1 cellular context compared by ENCODE assay signal in the genomic region with DNA sequence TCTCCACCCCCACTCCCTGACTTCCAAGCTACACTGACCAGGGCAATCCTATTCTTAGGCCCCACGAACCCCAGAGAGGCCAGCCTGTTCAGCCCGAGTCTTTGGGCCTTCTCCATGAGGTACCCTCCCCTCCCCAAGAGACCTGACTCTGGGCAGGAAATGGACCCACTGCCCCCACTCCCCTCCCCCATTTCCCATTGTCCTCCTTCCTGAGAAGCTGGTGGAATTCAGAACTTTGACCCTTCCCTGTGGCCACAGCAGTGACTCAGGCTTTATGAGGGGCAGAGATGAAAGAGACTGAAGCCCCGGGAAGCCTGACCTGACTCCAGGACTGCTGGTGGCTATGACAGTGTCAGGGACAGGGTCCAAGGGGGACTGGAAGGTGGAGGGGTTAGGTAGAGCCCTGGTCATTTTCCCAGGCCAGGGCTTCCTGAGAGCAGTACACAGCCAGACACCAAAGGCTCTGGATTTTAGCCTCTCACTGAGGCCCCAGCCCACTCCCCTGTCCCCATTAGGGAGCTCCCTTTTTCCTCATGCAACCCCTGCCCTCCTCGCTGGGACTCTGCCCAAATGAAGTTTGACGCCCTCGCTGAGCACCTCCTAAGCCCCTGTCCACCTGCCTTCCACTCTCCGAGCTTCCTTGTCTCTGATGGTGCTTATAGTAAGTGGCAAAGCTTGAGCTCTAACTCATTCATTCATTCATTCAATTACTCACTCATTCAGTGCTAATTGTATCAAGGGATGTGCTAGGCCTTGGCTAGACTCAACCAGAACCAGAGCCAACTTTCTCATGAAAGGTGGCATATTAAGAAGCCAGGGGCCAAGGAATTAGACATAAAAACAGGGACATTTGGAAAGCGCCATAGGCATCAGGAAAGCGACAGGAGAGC.
TF ChIP-seq lines count a peak whose summit lies in the region.

No MANE protein-coding gene starts in this region.

TF ChIP-seq in HepG2, 621 proteins besides CTCF, POLR2A, EP300 and RAD21 (continued from another document and continues in another):
- peak; percentile 49; the same call in 1 of the 2 replicates for TF ChIP-seq ZNF362 (CRISPR knock-in tag; IDR thresholded peaks at IDR 0.05; ENCODE audit: borderline replicate concordance)
- TF ChIP-seq ZNF609 (CRISPR knock-in tag; IDR thresholded peaks at IDR 0.05; ENCODE audit: borderline replicate concordance), result peak; percentile 95
- TF ChIP-seq SNAPC2 (CRISPR knock-in tag; IDR thresholded peaks at IDR 0.05), result peak; percentile 91
- TF ChIP-seq ATRX (CRISPR knock-in tag; IDR thresholded peaks at IDR 0.05; ENCODE audit: borderline replicate concordance), result no peak
- peak; percentile 61; the same call in 1 of the 2 replicates for TF ChIP-seq ZNF431 (CRISPR knock-in tag; IDR thresholded peaks at IDR 0.05; ENCODE audit: borderline replicate concordance, low read depth)
- no peak for TF ChIP-seq GABPA (IDR thresholded peaks at IDR 0.05; ENCODE audit: low read depth, low read length)
- TF ChIP-seq GABPA (CRISPR knock-in tag; IDR thresholded peaks at IDR 0.05; ENCODE audit: low read depth), result peak; percentile 87
- TF ChIP-seq ZNF674 (CRISPR knock-in tag; IDR thresholded peaks at IDR 0.05; ENCODE audit: low read depth), result no peak
- TF ChIP-seq, protein P1, sequence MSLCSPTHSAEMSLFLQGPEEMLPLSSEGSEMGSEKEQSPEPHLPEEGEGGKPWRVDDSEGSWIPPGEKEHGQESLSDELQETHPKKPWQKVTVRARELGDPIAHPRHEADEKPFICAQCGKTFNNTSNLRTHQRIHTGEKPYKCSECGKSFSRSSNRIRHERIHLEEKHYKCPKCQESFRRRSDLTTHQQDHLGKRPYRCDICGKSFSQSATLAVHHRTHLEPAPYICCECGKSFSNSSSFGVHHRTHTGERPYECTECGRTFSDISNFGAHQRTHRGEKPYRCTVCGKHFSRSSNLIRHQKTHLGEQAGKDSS (CRISPR knock-in tag; IDR thresholded peaks at IDR 0.05; ENCODE audit: borderline replicate concordance, low read depth), result peak; percentile 94
- TF ChIP-seq, protein P2, sequence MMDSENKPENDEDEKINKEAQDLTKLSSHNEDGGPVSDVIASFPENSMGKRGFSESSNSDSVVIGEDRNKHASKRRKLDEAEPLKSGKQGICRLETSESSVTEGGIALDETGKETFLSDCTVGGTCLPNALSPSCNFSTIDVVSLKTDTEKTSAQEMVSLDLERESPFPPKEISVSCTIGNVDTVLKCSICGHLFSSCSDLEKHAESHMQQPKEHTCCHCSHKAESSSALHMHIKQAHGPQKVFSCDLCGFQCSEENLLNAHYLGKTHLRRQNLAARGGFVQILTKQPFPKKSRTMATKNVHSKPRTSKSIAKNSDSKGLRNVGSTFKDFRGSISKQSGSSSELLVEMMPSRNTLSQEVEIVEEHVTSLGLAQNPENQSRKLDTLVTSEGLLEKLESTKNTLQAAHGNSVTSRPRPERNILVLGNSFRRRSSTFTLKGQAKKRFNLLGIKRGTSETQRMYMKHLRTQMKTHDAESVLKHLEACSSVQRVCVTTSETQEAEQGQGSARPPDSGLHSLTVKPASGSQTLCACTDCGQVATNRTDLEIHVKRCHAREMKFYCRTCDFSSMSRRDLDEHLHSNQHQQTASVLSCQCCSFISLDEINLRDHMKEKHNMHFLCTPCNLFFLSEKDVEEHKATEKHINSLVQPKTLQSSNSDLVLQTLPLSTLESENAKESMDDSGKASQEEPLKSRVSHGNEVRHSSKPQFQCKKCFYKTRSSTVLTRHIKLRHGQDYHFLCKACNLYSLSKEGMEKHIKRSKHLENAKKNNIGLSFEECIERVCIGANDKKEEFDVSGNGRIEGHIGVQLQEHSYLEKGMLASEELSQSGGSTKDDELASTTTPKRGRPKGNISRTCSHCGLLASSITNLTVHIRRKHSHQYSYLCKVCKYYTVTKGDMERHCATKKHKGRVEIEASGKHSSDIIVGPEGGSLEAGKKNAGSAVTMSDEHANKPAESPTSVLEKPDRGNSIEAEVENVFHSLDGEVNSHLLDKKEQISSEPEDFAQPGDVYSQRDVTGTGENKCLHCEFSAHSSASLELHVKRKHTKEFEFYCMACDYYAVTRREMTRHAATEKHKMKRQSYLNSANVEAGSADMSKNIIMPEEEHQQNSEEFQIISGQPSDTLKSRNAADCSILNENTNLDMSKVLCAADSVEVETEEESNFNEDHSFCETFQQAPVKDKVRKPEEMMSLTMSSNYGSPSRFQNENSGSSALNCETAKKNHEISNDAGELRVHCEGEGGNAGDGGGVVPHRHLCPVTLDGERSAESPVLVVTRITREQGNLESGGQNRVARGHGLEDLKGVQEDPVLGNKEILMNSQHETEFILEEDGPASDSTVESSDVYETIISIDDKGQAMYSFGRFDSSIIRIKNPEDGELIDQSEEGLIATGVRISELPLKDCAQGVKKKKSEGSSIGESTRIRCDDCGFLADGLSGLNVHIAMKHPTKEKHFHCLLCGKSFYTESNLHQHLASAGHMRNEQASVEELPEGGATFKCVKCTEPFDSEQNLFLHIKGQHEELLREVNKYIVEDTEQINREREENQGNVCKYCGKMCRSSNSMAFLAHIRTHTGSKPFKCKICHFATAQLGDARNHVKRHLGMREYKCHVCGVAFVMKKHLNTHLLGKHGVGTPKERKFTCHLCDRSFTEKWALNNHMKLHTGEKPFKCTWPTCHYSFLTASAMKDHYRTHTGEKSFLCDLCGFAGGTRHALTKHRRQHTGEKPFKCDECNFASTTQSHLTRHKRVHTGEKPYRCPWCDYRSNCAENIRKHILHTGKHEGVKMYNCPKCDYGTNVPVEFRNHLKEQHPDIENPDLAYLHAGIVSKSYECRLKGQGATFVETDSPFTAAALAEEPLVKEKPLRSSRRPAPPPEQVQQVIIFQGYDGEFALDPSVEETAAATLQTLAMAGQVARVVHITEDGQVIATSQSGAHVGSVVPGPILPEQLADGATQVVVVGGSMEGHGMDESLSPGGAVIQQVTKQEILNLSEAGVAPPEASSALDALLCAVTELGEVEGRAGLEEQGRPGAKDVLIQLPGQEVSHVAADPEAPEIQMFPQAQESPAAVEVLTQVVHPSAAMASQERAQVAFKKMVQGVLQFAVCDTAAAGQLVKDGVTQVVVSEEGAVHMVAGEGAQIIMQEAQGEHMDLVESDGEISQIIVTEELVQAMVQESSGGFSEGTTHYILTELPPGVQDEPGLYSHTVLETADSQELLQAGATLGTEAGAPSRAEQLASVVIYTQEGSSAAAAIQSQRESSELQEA (CRISPR knock-in tag; IDR thresholded peaks at IDR 0.05; ENCODE audit: not compliant biosample characterization), result peak; percentile 26
- TF ChIP-seq KLF15 (CRISPR knock-in tag; IDR thresholded peaks at IDR 0.05; ENCODE audit: borderline replicate concordance), result no peak
- no peak for TF ChIP-seq SIN3B (IDR thresholded peaks at IDR 0.05; ENCODE audit: low read length)
- TF ChIP-seq, protein P3, sequence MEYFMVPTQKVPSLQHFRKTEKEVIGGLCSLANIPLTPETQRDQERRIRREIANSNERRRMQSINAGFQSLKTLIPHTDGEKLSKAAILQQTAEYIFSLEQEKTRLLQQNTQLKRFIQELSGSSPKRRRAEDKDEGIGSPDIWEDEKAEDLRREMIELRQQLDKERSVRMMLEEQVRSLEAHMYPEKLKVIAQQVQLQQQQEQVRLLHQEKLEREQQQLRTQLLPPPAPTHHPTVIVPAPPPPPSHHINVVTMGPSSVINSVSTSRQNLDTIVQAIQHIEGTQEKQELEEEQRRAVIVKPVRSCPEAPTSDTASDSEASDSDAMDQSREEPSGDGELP (IDR thresholded peaks at IDR 0.05; ENCODE audit: borderline replicate concordance, low read depth), result peak; percentile 83
- TF ChIP-seq ZNF512 (CRISPR knock-in tag; IDR thresholded peaks at IDR 0.05), result 0 out of 2 replicates have a peak, but pooled peaks have one; percentile 45
- TF ChIP-seq TBL1XR1 (IDR thresholded peaks at IDR 0.05; ENCODE audit: borderline replicate concordance, low read length, partially characterized antibody), result peak; percentile 75
- TF ChIP-seq HNRNPL (IDR thresholded peaks at IDR 0.05; ENCODE audit: low read depth, low read length), result 0 out of 2 replicates have a peak, but pooled peaks have one; percentile 23
- TF ChIP-seq CEBPG (CRISPR knock-in tag; IDR thresholded peaks at IDR 0.05), result peak; percentile 13; the same call in 1 of the 2 replicates
- TF ChIP-seq HMGXB4 (CRISPR knock-in tag; IDR thresholded peaks at IDR 0.05; ENCODE audit: borderline replicate concordance in 1 of 2, low read depth in 1 of 2), result peak; percentile 62 to 63; a peak in 3 of 4 replicates
- peak; percentile 95 for TF ChIP-seq FOSL2 (CRISPR knock-in tag; IDR thresholded peaks at IDR 0.05)
- TF ChIP-seq CBFB (CRISPR knock-in tag; IDR thresholded peaks at IDR 0.05), result peak; percentile 81; the same call in 1 of the 2 replicates
- peak; percentile 75; the same call in 1 of the 2 replicates for TF ChIP-seq ZNF264 (CRISPR knock-in tag; IDR thresholded peaks at IDR 0.05)
- peak; percentile 88 for TF ChIP-seq RXRB (CRISPR knock-in tag; IDR thresholded peaks at IDR 0.05; ENCODE audit: borderline replicate concordance)
- peak; percentile 78; the same call in 1 of the 2 replicates for TF ChIP-seq ZNF331 (CRISPR knock-in tag; IDR thresholded peaks at IDR 0.05)
- TF ChIP-seq PCBP1 (IDR thresholded peaks at IDR 0.05; ENCODE audit: borderline replicate concordance, low read depth, low read length), result 0 out of 2 replicates have a peak, but pooled peaks have one; percentile 66
- TF ChIP-seq, protein P4, sequence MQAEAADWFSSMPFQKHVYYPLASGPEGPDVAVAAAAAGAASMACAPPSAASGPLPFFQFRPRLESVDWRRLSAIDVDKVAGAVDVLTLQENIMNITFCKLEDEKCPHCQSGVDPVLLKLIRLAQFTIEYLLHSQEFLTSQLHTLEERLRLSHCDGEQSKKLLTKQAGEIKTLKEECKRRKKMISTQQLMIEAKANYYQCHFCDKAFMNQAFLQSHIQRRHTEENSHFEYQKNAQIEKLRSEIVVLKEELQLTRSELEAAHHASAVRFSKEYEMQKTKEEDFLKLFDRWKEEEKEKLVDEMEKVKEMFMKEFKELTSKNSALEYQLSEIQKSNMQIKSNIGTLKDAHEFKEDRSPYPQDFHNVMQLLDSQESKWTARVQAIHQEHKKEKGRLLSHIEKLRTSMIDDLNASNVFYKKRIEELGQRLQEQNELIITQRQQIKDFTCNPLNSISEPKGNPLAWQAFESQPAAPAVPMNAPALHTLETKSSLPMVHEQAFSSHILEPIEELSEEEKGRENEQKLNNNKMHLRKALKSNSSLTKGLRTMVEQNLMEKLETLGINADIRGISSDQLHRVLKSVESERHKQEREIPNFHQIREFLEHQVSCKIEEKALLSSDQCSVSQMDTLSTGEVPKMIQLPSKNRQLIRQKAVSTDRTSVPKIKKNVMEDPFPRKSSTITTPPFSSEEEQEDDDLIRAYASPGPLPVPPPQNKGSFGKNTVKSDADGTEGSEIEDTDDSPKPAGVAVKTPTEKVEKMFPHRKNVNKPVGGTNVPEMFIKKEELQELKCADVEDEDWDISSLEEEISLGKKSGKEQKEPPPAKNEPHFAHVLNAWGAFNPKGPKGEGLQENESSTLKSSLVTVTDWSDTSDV (CRISPR knock-in tag; IDR thresholded peaks at IDR 0.05), result no peak
